Comparison of ENCODE assay signal across 17 cellular contexts in the genomic region with DNA sequence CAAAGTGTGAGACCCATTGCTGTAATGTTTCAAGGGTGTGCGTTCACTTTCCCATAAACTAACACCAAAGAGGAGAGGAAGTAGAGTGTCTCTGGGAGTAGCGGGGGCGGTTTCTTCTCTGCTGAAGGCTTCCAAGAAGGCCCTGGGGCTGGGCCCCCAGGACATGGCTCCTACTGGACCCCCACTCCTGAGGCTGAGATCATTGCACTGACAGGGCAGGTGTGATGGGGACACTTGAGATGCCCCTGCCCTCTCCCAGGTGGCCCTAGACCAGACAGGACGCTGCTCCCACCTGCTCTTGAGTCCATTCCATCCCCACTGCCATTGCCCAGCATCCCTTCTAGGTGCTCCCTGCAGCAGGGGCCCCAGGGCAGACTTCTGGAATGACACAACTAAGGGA. TPM values are rescaled to one million over a fixed set of nuclear protein-coding genes. Genes with fewer than 3 reads are reported as not detected.
DNase-seq lines count a peak whose midpoint lies in the region; ATAC-seq and TF ChIP-seq lines count a peak whose summit lies in the region.
"Had no signal": no experiment of that assay in that cellular context is flagged by ENCODE, and none has a peak within 500 bp of the region (broad histone marks: within the 10 kb centered on the region; RNA-seq: fewer than 3 reads in every experiment).

No MANE protein-coding gene starts in this region.

- TF ChIP-seq CTCF in VCaP (conservative IDR thresholded peaks at IDR 0.05) = no peak
- no peak for TF ChIP-seq CTCF in spleen (IDR thresholded peaks at IDR 0.05 in 8 of 11, conservative IDR thresholded peaks at IDR 0.05 in 3 of 11)

- DNase-seq in neuronal stem cell (ENCODE audit: low spot score) (no peak), spleen (peak; percentile 32), nucleus accumbens (lab: John Stamatoyannopoulos, UW) (no peak)
- DNase-seq: AML-193; Caco-2; Calu3; CD4-positive, alpha-beta T cell; CD8-positive, alpha-beta T cell; DMS79 treated with DMSO at 0.1 percent for 48 hours; GF-D8 had no signal

- no peaks in the 10 kb centered on the region for H3K79me1 ChIP-seq in neuronal stem cell (ENCODE audit: low read depth, low read length)

- no peak overlapping the region for H2AK5ac ChIP-seq in neuronal stem cell (ENCODE audit: low read depth, low read length)

- H2BK15ac ChIP-seq in neuronal stem cell (ENCODE audit: low read length) = no peak overlapping the region

- no peak overlapping the region for H3K9ac ChIP-seq in neuronal stem cell (ENCODE audit: low read depth, low read length, poor library complexity)
- H3K9ac ChIP-seq: BLaER1 treated with 17β-estradiol and CSF1 and Interleukin-3, amounts not matched to agents 10 nM and 100 nM had no signal

- no peak overlapping the region for H3K4me2 ChIP-seq in neuronal stem cell (ENCODE audit: insufficient read depth, low read length, poor library complexity, severe bottlenecking)
- H3K4me2 ChIP-seq: A549; BLaER1 treated with 17β-estradiol and CSF1 and Interleukin-3, amounts not matched to agents 10 nM and 100 nM had no signal

- H3K9me3 ChIP-seq in neuronal stem cell (replicated peaks in 1 of 2; ENCODE audit: control insufficient read depth in 2 of 2, insufficient read depth in 1 of 2, low read depth in 1 of 2, low read length in 2 of 2) = no peaks in the 10 kb centered on the region
- H3K9me3 ChIP-seq in spleen = no peaks in the 10 kb centered on the region
- H3K9me3 ChIP-seq: A549; BLaER1 treated with 17β-estradiol and CSF1 and Interleukin-3, amounts not matched to agents 10 nM and 100 nM; Caco-2 had no signal

- WGBS in neuronal stem cell (ENCODE audit: extremely low coverage in 2 of 2, insufficient read length in 2 of 2, insufficient replicate concordance in 1 of 2), 2 donors = no CpG with 5 or more reads among the region's 4 CpGs
- 72 to 89% (median 82%) methylated on average over 3 to 4 of the region's 4 CpGs for WGBS in spleen, 5 donors

- H3K27ac ChIP-seq in VCaP (peak overlapping the region; percentile 99), neuronal stem cell (replicated peaks; ENCODE audit: low read length) (no peak overlapping the region), spleen (no peak overlapping the region)
- H3K27ac ChIP-seq: 22Rv1; A549; BLaER1 treated with 17β-estradiol and CSF1 and Interleukin-3, amounts not matched to agents 10 nM and 100 nM; C4-2B had no signal

- H3K4me3 ChIP-seq in neuronal stem cell (ENCODE audit: low read length in 2 of 2) (no peak overlapping the region), spleen (no peak overlapping the region)
- H3K4me3 ChIP-seq: A549; BLaER1 treated with 17β-estradiol and CSF1 and Interleukin-3, amounts not matched to agents 10 nM and 100 nM had no signal

- no peak overlapping the region for H2BK120ac ChIP-seq in neuronal stem cell (ENCODE audit: low read depth, low read length)

- H3K4me1 ChIP-seq in neuronal stem cell (ENCODE audit: control insufficient read depth in 2 of 2, insufficient read depth in 1 of 2, low read depth in 1 of 2, low read length in 2 of 2) = peaks cover 2 to 10% of the 10 kb centered on the region in 2 donors
- H3K4me1 ChIP-seq in spleen = no peaks in the 10 kb centered on the region
- H3K4me1 ChIP-seq: A549, Caco-2 had no signal

- no peak overlapping the region for H4K8ac ChIP-seq in neuronal stem cell (ENCODE audit: low read depth, low read length)

- H3K27me3 ChIP-seq in neuronal stem cell (ENCODE audit: control insufficient read depth in 3 of 3, insufficient read depth in 3 of 3, low read depth in 1 of 3, low read length in 3 of 3) (peaks cover 0 to 20% (median 0%) of the 10 kb centered on the region in 3 experiments), spleen (replicated peaks in 1 of 7) (peaks cover 0 to 46% (median 0%) of the 10 kb centered on the region in 7 donors)
- H3K27me3 ChIP-seq: BLaER1 treated with 17β-estradiol and CSF1 and Interleukin-3, amounts not matched to agents 10 nM and 100 nM had no signal

- H3K18ac ChIP-seq in neuronal stem cell (ENCODE audit: low read length) = peak overlapping the region; percentile 57

- no peak for TF ChIP-seq POLR2A in spleen (IDR thresholded peaks at IDR 0.05)

- no peak for ATAC-seq in HG02970 (IDR thresholded peaks at IDR 0.05; ENCODE audit: low FRiP score, unreplicated experiment)
- ATAC-seq: A549; CD8-positive, alpha-beta T cell had no signal

- no peaks in the 10 kb centered on the region for H3K36me3 ChIP-seq in neuronal stem cell (replicated peaks in 1 of 2; ENCODE audit: control insufficient read depth in 2 of 2, insufficient read depth in 2 of 2, low read length in 2 of 2)
- no peaks in the 10 kb centered on the region for H3K36me3 ChIP-seq in spleen

- no peak overlapping the region for H3K23ac ChIP-seq in neuronal stem cell (ENCODE audit: low read depth, low read length, poor library complexity)

- no peak overlapping the region for H2BK5ac ChIP-seq in neuronal stem cell (ENCODE audit: low read length)

- intact Hi-C loops in spleen (cut with DNase I; ENCODE audit: low total_unique reads) = no loop called here

- no peak overlapping the region for H3K14ac ChIP-seq in neuronal stem cell (ENCODE audit: low read length)

- no peak overlapping the region for H2BK12ac ChIP-seq in neuronal stem cell (ENCODE audit: low read length)

- no peak overlapping the region for H3K4ac ChIP-seq in neuronal stem cell (ENCODE audit: low read length)

- H4K91ac ChIP-seq in neuronal stem cell (ENCODE audit: low read depth, low read length, poor library complexity) = no peak overlapping the region

- H2AFZ ChIP-seq in neuronal stem cell (ENCODE audit: low read length) = no peak overlapping the region

RNA-seq across cellular contexts. Expression of gene TMEM63C, which starts 20.1 kb away (rescaled TPM):
- polyA plus RNA-seq in neuronal stem cell (2013, experiment 1 of 2) = 1.9 TPM
- 1.9 TPM for polyA plus RNA-seq in neuronal stem cell (2013, experiment 2 of 2)
- total RNA-seq in spleen = 10 to 100 TPM in 2 of 7 donors, 1 to 10 TPM in 5; 2.8 to 13.4 (median 8.7) TPM
- polyA plus RNA-seq in spleen = 1 to 10 TPM in 1 of 3 donors, under 1 TPM in 2; 0.20 to 2.4 (median 0.24) TPM
- polyA plus RNA-seq: BJ had no signal
